31 cellular contexts compared by ENCODE assay signal in the genomic region with DNA sequence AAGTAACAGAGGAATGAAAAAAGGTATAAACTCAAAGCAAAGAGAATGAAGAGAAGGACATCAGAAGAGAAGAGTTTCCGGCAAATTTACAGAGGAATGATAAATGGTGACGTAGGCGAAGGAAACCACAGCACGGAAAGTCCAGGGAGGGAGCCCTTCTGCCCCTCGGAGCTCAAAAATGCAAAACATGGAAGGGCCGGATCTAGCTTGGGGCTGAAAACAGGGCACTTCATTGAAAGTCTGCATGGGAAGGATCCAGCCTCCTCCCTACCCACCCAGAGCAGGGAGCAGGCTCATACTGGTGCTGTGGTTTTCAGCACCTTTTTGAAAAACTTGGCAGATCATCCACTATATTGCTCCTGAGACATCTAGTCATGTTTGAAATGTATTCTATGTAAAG. TPM values are rescaled to one million over a fixed set of nuclear protein-coding genes. Genes with fewer than 3 reads are reported as not detected.
"Had no signal": no experiment of that assay in that cellular context is flagged by ENCODE, and none has a peak within 500 bp of the region (broad histone marks: within the 10 kb centered on the region; RNA-seq: fewer than 3 reads in every experiment).

No MANE protein-coding gene starts in this region.

- H3K9me3 ChIP-seq: body of pancreas, SJSA1, SK-N-SH had no signal

- H3K27ac ChIP-seq: body of pancreas, SJSA1 had no signal

- H3K27me3 ChIP-seq: body of pancreas, SJSA1 had no signal

- H3K9ac ChIP-seq: SK-N-SH had no signal

- H3K4me2 ChIP-seq: SK-N-SH had no signal

- H3K4me1 ChIP-seq: SJSA1 had no signal

- FAIRE-seq: astrocyte, TTC549 had no signal

- H3K4me3 ChIP-seq: body of pancreas, SJSA1 had no signal

- H3K36me3 ChIP-seq: SJSA1 had no signal

- DNase-seq: activated CD4-positive, alpha-beta T cell treated with anti-CD3 and anti-CD28 coated beads, Interleukin-2, amount 10 ng/mL, durations not matched to agents 24 days and 14 days; activated CD4-positive, alpha-beta T cell treated with anti-CD3 and anti-CD28 coated beads, Interleukin-2, amount 50 U/mL, for 4 hours; activated CD8-positive, alpha-beta T cell treated with anti-CD3 and anti-CD28 coated beads for 36 hours; activated gamma-delta T cell; activated naive CD4-positive, alpha-beta T cell treated with Interleukin-2 at 50 U/mL for 16 hours; activated naive CD8-positive, alpha-beta T cell treated with anti-CD3 and anti-CD28 coated beads, Interleukin-2, amount 10 ng/mL, durations not matched to agents 7 days and 5 days; activated T-cell treated with anti-CD3 and anti-CD28 coated beads, Interleukin-2, amount 50 U/mL, for 24 hours; body of pancreas; IMR-90; Karpas-422; KBM-7; NCI-H1048; NCI-H1105 treated with DMSO at 0.1 percent for 48 hours; NCI-H1436; NCI-H1694; NCI-H1930; NCI-H2081 treated with DMSO at 0.1 percent for 48 hours; NCI-H226; NCI-H446 treated with DMSO at 0.1 percent for 48 hours; NCI-H524; NCI-H69; NCI-H82; RPMI8226; SHP77 treated with DMSO at 0.1 percent for 48 hours; SK-N-SH had no signal

- ATAC-seq: activated CD8-positive, alpha-beta T cell treated with anti-CD3 and anti-CD28 coated beads for 36 hours; body of pancreas; Panc1 had no signal

RNA-seq across cellular contexts. Expression of a gene that starts 17.6 kb away (rescaled TPM):
- total RNA-seq: activated CD4-positive, alpha-beta T cell treated with anti-CD3 and anti-CD28 coated beads, Interleukin-2, amount 10 ng/mL, durations not matched to agents 24 days and 14 days; activated CD8-positive, alpha-beta memory T cell treated with anti-CD3 and anti-CD28 coated beads for 36 hours; activated CD8-positive, alpha-beta T cell treated with anti-CD3 and anti-CD28 coated beads for 36 hours; activated naive CD8-positive, alpha-beta T cell treated with anti-CD3 and anti-CD28 coated beads, Interleukin-2, amount 10 ng/mL, durations not matched to agents 7 days and 5 days; activated T-helper 2 cell treated with anti-CD3 and anti-CD28 coated beads, Interferon-gamma antibody, Interleukin-2, Interleukin-4, amounts not matched to agents 10 μg/mL and 5 μg/mL and 100 μg/mL, durations not matched to agents 14 hours and 24 hours and 36 hours; SJSA1 had no signal
